Comparison of ENCODE assay signal across 18 cellular contexts in the genomic region with DNA sequence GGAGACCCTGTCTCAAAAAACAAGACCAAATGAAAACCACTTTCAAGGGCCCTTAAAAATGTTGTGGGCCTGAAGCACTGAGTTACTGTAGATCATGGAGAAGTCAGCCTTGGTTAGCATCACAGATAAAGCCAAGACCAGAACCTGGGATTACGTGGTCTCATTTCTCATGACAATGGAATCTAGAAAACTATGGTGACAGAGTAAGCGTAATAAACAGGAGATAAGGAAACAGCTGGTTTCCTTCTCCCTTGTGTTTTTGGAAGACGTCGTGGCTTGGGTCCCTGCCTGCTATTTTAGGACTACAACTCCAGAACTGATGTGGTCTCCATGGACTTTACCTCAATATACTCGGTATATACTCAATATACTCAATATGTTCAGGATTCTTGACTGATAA.
DNase-seq lines count a peak whose midpoint lies in the region; FAIRE-seq and TF ChIP-seq lines count a peak whose summit lies in the region.
"Had no signal": no experiment of that assay in that cellular context is flagged by ENCODE, and none has a peak within 500 bp of the region (broad histone marks: within the 10 kb centered on the region; RNA-seq: fewer than 3 reads in every experiment).

No MANE protein-coding gene starts in this region.

- no peak overlapping the region for H3K4me3 ChIP-seq in fibroblast of pulmonary artery (replicated peaks; ENCODE audit: low read depth, low read length)
- H3K4me3 ChIP-seq: gastrocnemius medialis, HAP-1 had no signal

- FAIRE-seq in frontal cortex (lab: Jason Lieb, UNC) (no peak), H54 (lab: Jason Lieb, UNC) (no peak)

- no peak overlapping the region for H3K27ac ChIP-seq in caudate nucleus (ENCODE audit: low read depth, low read length)
- H3K27ac ChIP-seq: gastrocnemius medialis, KMS-11, neutrophil had no signal

- no peak for TF ChIP-seq POLR2A in H54 (IDR thresholded peaks at IDR 0.05; ENCODE audit: low read depth, low read length)

- DNase-seq in EL (peak; percentile 79), RKO (ENCODE audit: low spot score) (peak; percentile 40), fibroblast of pulmonary artery (ENCODE audit: low read depth) (peak; percentile 96), non-pigmented ciliary epithelial cell (ENCODE audit: low read depth) (peak; percentile 75), frontal cortex (ENCODE audit: low spot score in 2 of 2) (no peak), caudate nucleus (lab: John Stamatoyannopoulos, UW) (no peak), H54 (ENCODE audit: insufficient read length, low spot score) (no peak), HuH-7 (ENCODE audit: low spot score) (no peak)
- DNase-seq: activated effector memory CD4-positive, alpha-beta T cell treated with anti-CD3 and anti-CD28 coated beads, Interleukin-2, amount 50 U/mL, for 16 hours; aorta; C1 segment of cervical spinal cord; gastrocnemius medialis; NCI-H1436 treated with DMSO at 0.1 percent for 48 hours; NCI-H510A; stimulated activated naive CD4-positive, alpha-beta T cell had no signal

- no peak for TF ChIP-seq CTCF in fibroblast of pulmonary artery (IDR thresholded peaks at IDR 0.05; ENCODE audit: low read length, missing control alignments)

Comparison
In these comparisons a context has a peak if more than half of its experiments do, and no peak if none do; other contexts are left out.
1. DNase-seq: peak in EL (single experiment), RKO (single experiment), fibroblast of pulmonary artery (single experiment) and non-pigmented ciliary epithelial cell (single experiment); none in frontal cortex (0 of 2), caudate nucleus (0 of 61), H54 (single experiment) and HuH-7 (single experiment).